2 cellular contexts compared by ENCODE assay signal in the genomic region with DNA sequence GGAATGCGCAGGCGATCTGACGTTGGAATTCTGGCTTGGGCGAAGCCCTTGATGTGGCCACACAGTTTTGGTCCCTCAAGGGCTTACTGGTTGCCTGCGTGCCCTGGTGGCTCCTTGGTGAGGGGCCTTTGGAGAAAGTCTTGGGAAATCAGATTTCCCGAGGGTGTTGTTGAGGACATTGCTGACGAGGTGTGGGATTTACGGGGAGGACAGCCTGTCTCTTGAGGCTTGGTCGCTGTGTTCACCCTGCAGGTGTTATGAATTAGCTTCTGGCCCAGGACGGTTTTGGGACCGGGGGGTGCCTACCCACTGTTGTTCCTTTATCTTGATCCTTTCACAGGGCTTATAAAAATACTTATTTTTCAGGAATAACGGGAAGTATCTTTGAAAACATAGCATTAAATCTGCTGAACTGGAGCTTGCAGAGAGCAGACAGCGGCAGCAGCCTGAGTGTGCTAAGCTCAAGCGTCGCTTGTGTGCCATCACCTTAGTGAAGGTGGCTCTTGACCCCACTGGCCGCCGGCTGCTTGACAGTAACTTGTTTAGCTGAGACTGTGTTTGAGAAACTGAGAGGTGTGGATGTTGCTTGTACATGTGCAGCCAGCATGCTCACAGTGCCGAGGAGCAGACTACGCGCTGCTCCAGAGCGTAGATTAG.
TF ChIP-seq lines count a peak whose summit lies in the region.

No MANE protein-coding gene starts in this region.

TF ChIP-seq in IMR-90, 13 proteins besides CTCF, POLR2A, EP300 and RAD21:
- TF ChIP-seq, protein P1, sequence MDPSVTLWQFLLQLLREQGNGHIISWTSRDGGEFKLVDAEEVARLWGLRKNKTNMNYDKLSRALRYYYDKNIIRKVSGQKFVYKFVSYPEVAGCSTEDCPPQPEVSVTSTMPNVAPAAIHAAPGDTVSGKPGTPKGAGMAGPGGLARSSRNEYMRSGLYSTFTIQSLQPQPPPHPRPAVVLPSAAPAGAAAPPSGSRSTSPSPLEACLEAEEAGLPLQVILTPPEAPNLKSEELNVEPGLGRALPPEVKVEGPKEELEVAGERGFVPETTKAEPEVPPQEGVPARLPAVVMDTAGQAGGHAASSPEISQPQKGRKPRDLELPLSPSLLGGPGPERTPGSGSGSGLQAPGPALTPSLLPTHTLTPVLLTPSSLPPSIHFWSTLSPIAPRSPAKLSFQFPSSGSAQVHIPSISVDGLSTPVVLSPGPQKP (IDR thresholded peaks at IDR 0.05; ENCODE audit: borderline replicate concordance, low read depth, low read length) = no peak
- no peak for TF ChIP-seq SMC3 (IDR thresholded peaks at IDR 0.05; ENCODE audit: low read depth, low read length)
- no peak for TF ChIP-seq BHLHE40 (IDR thresholded peaks at IDR 0.05; ENCODE audit: low read depth, low read length)
- no peak for TF ChIP-seq CHD1 (IDR thresholded peaks at IDR 0.05; ENCODE audit: low read depth, low read length)
- TF ChIP-seq, protein P2, sequence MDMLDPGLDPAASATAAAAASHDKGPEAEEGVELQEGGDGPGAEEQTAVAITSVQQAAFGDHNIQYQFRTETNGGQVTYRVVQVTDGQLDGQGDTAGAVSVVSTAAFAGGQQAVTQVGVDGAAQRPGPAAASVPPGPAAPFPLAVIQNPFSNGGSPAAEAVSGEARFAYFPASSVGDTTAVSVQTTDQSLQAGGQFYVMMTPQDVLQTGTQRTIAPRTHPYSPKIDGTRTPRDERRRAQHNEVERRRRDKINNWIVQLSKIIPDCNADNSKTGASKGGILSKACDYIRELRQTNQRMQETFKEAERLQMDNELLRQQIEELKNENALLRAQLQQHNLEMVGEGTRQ (IDR thresholded peaks at IDR 0.05; ENCODE audit: low read depth, low read length) = no peak
- TF ChIP-seq RFX5 (IDR thresholded peaks at IDR 0.05; ENCODE audit: low read depth, low read length) = no peak
- TF ChIP-seq FOS (IDR thresholded peaks at IDR 0.05; ENCODE audit: low read depth, low read length) = no peak
- TF ChIP-seq CEBPB (IDR thresholded peaks at IDR 0.05; ENCODE audit: low read depth, low read length) = no peak
- TF ChIP-seq NFE2L2 (IDR thresholded peaks at IDR 0.05; ENCODE audit: low read depth, low read length) = no peak
- no peak for TF ChIP-seq RCOR1 (IDR thresholded peaks at IDR 0.05; ENCODE audit: insufficient replicate concordance, low read length)
- TF ChIP-seq MAFK (IDR thresholded peaks at IDR 0.05; ENCODE audit: low read depth, low read length) = no peak
- no peak for TF ChIP-seq MAZ (IDR thresholded peaks at IDR 0.05; ENCODE audit: borderline replicate concordance, low read depth, low read length)
- TF ChIP-seq MXI1 (IDR thresholded peaks at IDR 0.05; ENCODE audit: borderline replicate concordance, low read depth, low read length) = no peak

TF ChIP-seq in GM12878, 131 proteins besides CTCF, POLR2A, EP300 and RAD21:
- no peak for TF ChIP-seq JUND (IDR thresholded peaks at IDR 0.05; ENCODE audit: low read depth, low read length)
- no peak for TF ChIP-seq BCL11A (IDR thresholded peaks at IDR 0.05; ENCODE audit: low read depth, low read length)
- no peak for TF ChIP-seq NFXL1 (IDR thresholded peaks at IDR 0.05; ENCODE audit: borderline replicate concordance)
- TF ChIP-seq, protein P3, sequence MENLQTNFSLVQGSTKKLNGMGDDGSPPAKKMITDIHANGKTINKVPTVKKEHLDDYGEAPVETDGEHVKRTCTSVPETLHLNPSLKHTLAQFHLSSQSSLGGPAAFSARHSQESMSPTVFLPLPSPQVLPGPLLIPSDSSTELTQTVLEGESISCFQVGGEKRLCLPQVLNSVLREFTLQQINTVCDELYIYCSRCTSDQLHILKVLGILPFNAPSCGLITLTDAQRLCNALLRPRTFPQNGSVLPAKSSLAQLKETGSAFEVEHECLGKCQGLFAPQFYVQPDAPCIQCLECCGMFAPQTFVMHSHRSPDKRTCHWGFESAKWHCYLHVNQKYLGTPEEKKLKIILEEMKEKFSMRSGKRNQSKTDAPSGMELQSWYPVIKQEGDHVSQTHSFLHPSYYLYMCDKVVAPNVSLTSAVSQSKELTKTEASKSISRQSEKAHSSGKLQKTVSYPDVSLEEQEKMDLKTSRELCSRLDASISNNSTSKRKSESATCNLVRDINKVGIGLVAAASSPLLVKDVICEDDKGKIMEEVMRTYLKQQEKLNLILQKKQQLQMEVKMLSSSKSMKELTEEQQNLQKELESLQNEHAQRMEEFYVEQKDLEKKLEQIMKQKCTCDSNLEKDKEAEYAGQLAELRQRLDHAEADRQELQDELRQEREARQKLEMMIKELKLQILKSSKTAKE (IDR thresholded peaks at IDR 0.05; ENCODE audit: low read depth, poor library complexity, severe bottlenecking) = no peak
- TF ChIP-seq, protein P4, sequence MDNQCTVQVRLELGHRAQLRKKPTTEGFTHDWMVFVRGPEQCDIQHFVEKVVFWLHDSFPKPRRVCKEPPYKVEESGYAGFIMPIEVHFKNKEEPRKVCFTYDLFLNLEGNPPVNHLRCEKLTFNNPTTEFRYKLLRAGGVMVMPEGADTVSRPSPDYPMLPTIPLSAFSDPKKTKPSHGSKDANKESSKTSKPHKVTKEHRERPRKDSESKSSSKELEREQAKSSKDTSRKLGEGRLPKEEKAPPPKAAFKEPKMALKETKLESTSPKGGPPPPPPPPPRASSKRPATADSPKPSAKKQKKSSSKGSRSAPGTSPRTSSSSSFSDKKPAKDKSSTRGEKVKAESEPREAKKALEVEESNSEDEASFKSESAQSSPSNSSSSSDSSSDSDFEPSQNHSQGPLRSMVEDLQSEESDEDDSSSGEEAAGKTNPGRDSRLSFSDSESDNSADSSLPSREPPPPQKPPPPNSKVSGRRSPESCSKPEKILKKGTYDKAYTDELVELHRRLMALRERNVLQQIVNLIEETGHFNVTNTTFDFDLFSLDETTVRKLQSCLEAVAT (IDR thresholded peaks at IDR 0.05) = 0 out of 2 replicates have a peak, but pooled peaks have one; percentile 23
TF ChIP-seq in GM12878: peak in this region for 1.
